In genomic region chr13:90485441-90485840, GRCh38 we compare ENCODE assay signal across 16 cellular contexts.
DNase-seq lines count a peak whose midpoint lies in the region; FAIRE-seq and TF ChIP-seq lines count a peak whose summit lies in the region.
"Had no signal": no experiment of that assay in that cellular context is flagged by ENCODE, and none has a peak within 500 bp of the region (broad histone marks: within the 10 kb centered on the region; RNA-seq: fewer than 3 reads in every experiment).

No MANE protein-coding gene starts in this region.

- H3K4me1 Mint-ChIP-seq in immature natural killer cell: no peaks in the 10 kb centered on the region
- H3K4me1 Mint-ChIP-seq: activated B cell treated with CpG ODN at 0.5 μM for 24 hours had no signal

- no peaks in the 10 kb centered on the region for H4K20me1 ChIP-seq in hepatocyte (ENCODE audit: insufficient read depth, poor library complexity, severe bottlenecking)
- H4K20me1 ChIP-seq: BLaER1 had no signal

- no peaks in the 10 kb centered on the region for H3K36me3 ChIP-seq in A673 (ENCODE audit: insufficient read depth, low read length, poor library complexity, severe bottlenecking)
- no peaks in the 10 kb centered on the region for H3K36me3 ChIP-seq in bronchial epithelial cell (ENCODE audit: control insufficient read depth, insufficient read depth, low read length)
- H3K36me3 ChIP-seq in hepatocyte (replicated peaks; ENCODE audit: insufficient read depth, low read depth): no peaks in the 10 kb centered on the region
- H3K36me3 ChIP-seq: BLaER1 had no signal

- H3K9me3 ChIP-seq in A673 (ENCODE audit: low read depth, low read length, poor library complexity, severe bottlenecking) (no peaks in the 10 kb centered on the region), hepatocyte (ENCODE audit: low read depth) (no peaks in the 10 kb centered on the region)
- H3K9me3 ChIP-seq: BLaER1 had no signal

- no peaks in the 10 kb centered on the region for H3K27me3 ChIP-seq in A673 (replicated peaks; ENCODE audit: insufficient read depth, low read depth, low read length, poor library complexity)
- no peaks in the 10 kb centered on the region for H3K27me3 ChIP-seq in bronchial epithelial cell (ENCODE audit: control insufficient read depth, insufficient read depth, low read length)
- H3K27me3 ChIP-seq in hepatocyte: no peaks in the 10 kb centered on the region
- H3K27me3 ChIP-seq: BLaER1, dorsolateral prefrontal cortex had no signal

- POLR2A ChIA-PET in A673 (lab: Charles Lee; ENCODE audit: low non-redundant PET): interaction anchor here (0.6 kb wide), 1 partner anchor 87 kb away, joined by 3 read pairs; no protein-coding TSS in a partner anchor

- H2AFZ ChIP-seq in hepatocyte: no peak overlapping the region

- no peaks in the 10 kb centered on the region for H3K79me2 ChIP-seq in hepatocyte

- CTCF ChIA-PET in A673 (lab: Charles Lee): no interaction called here

- H3K4me3 ChIP-seq in A673 (ENCODE audit: low read depth, low read length, poor library complexity, severe bottlenecking) (no peak overlapping the region), bronchial epithelial cell (ENCODE audit: low read depth, low read length) (no peak overlapping the region), hepatocyte (no peak overlapping the region)
- H3K4me3 ChIP-seq: BLaER1, dorsolateral prefrontal cortex had no signal

- peaks cover 0 to 4% (median 0%) of the 10 kb centered on the region in 3 donors for H3K27me3 Mint-ChIP-seq in immature natural killer cell (ENCODE audit: low read depth in 3 of 3)
- H3K27me3 Mint-ChIP-seq: activated B cell treated with CpG ODN at 0.5 μM for 24 hours had no signal

- no peaks in the 10 kb centered on the region for H3K9me2 ChIP-seq in hepatocyte (replicated peaks; ENCODE audit: insufficient read depth)

- no peak for FAIRE-seq in bronchial epithelial cell (lab: Jason Lieb, UNC)

- DNase-seq in A673 (ENCODE audit: low spot score) (peak; percentile 59), HS-27A (ENCODE audit: low read depth) (peak; percentile 23), bronchial epithelial cell (ENCODE audit: low read depth) (peak; percentile 68), kidney tubule cell (ENCODE audit: low spot score) (peak; percentile 85), NCI-H524 treated with DMSO at 0.1 percent for 48 hours (lab: John Stamatoyannopoulos, UW) (no peak), immature natural killer cell (no peak), hepatocyte (ENCODE audit: low spot score) (no peak), cerebellum (ENCODE audit: low spot score) (no peak)
- DNase-seq: activated B cell treated with CpG ODN at 0.5 μM for 24 hours; activated effector memory CD4-positive, alpha-beta T cell treated with Interleukin-2 at 50 U/mL for 16 hours; dorsolateral prefrontal cortex; NCI-H146; occipital lobe; SHP77 had no signal

- no peak for TF ChIP-seq CTCF in A673 (conservative IDR thresholded peaks at IDR 0.05; ENCODE audit: low read depth, low read length)
- TF ChIP-seq CTCF in bronchial epithelial cell (IDR thresholded peaks at IDR 0.05; ENCODE audit: insufficient read depth, low read length, severe bottlenecking): no peak
- TF ChIP-seq CTCF in hepatocyte (IDR thresholded peaks at IDR 0.05; ENCODE audit: poor library complexity): no peak

- no peak overlapping the region for H3K4me2 ChIP-seq in hepatocyte
- H3K4me2 ChIP-seq: BLaER1 had no signal

- H3K4me1 ChIP-seq in A673 (ENCODE audit: insufficient read depth, low read length, poor library complexity, severe bottlenecking) (no peaks in the 10 kb centered on the region), hepatocyte (ENCODE audit: insufficient read depth) (no peaks in the 10 kb centered on the region)
- H3K4me1 ChIP-seq: BLaER1 had no signal

- H3K4me3 Mint-ChIP-seq in immature natural killer cell: no peak overlapping the region
- H3K4me3 Mint-ChIP-seq: activated B cell treated with CpG ODN at 0.5 μM for 24 hours had no signal

- H3K27ac ChIP-seq in A673 (ENCODE audit: low read depth, low read length, poor library complexity, severe bottlenecking) (no peak overlapping the region), hepatocyte (no peak overlapping the region)
- H3K27ac ChIP-seq: BLaER1, dorsolateral prefrontal cortex, HL-60 had no signal

- H3K27ac Mint-ChIP-seq in immature natural killer cell: no peak overlapping the region
- H3K27ac Mint-ChIP-seq: activated B cell treated with CpG ODN at 0.5 μM for 24 hours had no signal

- no TSS peak for BruUV-seq in A673 (replicated peaks; lab: Mats Ljungman, UMichigan)

- intact Hi-C loops in A673 (cut with micrococcal nuclease; ENCODE audit: unreplicated experiment): no loop called here

- peaks cover 7 to 35% (median 20%) of the 10 kb centered on the region in 6 donors for H3K9me3 Mint-ChIP-seq in immature natural killer cell

- H3K36me3 Mint-ChIP-seq in immature natural killer cell: peaks cover 0 to 4% (median 3%) of the 10 kb centered on the region in 3 donors

Comparison
In these comparisons a context has a peak if more than half of its experiments do, and no peak if none do; other contexts are left out.
1. DNase-seq: peak in A673 (single experiment), HS-27A (single experiment), bronchial epithelial cell (single experiment) and kidney tubule cell (single experiment); none in NCI-H524 treated with DMSO at 0.1 percent for 48 hours (single experiment), immature natural killer cell (0 of 3), hepatocyte (single experiment) and cerebellum (single experiment).